20 cellular contexts compared by ENCODE assay signal in the genomic region with DNA sequence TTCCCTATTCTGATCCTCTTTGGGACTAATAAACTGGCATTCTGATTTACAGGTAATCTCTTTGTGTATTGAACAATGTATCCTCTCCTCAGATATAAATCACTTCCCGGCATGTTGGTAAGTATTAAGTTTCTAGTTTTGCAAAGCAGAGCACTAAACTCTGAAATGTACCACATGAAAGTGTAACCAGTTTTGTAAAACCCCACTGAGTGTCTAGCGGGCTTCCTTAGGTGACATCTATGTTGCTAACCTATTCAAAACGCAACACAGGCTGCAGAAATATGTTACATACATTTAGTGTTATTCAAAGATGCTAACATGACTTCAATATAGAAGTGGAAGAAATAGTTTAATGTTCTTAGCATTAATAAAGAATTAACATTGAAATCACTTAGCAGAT.
"Had no signal": no experiment of that assay in that cellular context is flagged by ENCODE, and none has a peak within 500 bp of the region (broad histone marks: within the 10 kb centered on the region; RNA-seq: fewer than 3 reads in every experiment).

No MANE protein-coding gene starts in this region.

- H3K27me3 ChIP-seq: body of pancreas, esophagus squamous epithelium, neutrophil, SJCRH30, tibial nerve, vagina had no signal

- H3K27ac ChIP-seq: body of pancreas, coronary artery, esophagus squamous epithelium, neutrophil, SJCRH30, tibial nerve, vagina had no signal

- H3K4me1 ChIP-seq: body of pancreas, esophagus squamous epithelium, SJCRH30, tibial nerve, vagina had no signal

- ATAC-seq: body of pancreas; left ventricle myocardium superior; mucosa of descending colon; natural killer cell; stimulated activated memory B cell treated with anti-CD40 and anti-IgM and Interleukin-4, amounts not matched to agents 10 μg/mL and 1 μg/mL and 100 μg/mL, for 72 hours had no signal

- H3K27ac Mint-ChIP-seq: activated CD4-positive, alpha-beta memory T cell treated with anti-CD3 and anti-CD28 coated beads, Interleukin-2, amount 10 ng/mL, durations not matched to agents 7 days and 5 days; memory B cell; stimulated activated memory B cell treated with anti-CD40 and anti-IgM and Interleukin-4, amounts not matched to agents 10 μg/mL and 1 μg/mL and 100 μg/mL, for 72 hours had no signal

- H3K27me3 Mint-ChIP-seq: activated CD4-positive, alpha-beta memory T cell treated with anti-CD3 and anti-CD28 coated beads, Interleukin-2, amount 10 ng/mL, durations not matched to agents 7 days and 5 days; memory B cell; stimulated activated memory B cell treated with anti-CD40 and anti-IgM and Interleukin-4, amounts not matched to agents 10 μg/mL and 1 μg/mL and 100 μg/mL, for 72 hours had no signal

- H3K4me3 Mint-ChIP-seq: activated CD4-positive, alpha-beta memory T cell treated with anti-CD3 and anti-CD28 coated beads, Interleukin-2, amount 10 ng/mL, durations not matched to agents 7 days and 5 days; memory B cell; natural killer cell; stimulated activated memory B cell treated with anti-CD40 and anti-IgM and Interleukin-4, amounts not matched to agents 10 μg/mL and 1 μg/mL and 100 μg/mL, for 72 hours had no signal

- H3K4me3 ChIP-seq: body of pancreas, coronary artery, esophagus squamous epithelium, mucosa of descending colon, SJCRH30, tibial nerve, vagina had no signal

- H3K4me1 Mint-ChIP-seq: memory B cell; stimulated activated memory B cell treated with anti-CD40 and anti-IgM and Interleukin-4, amounts not matched to agents 10 μg/mL and 1 μg/mL and 100 μg/mL, for 72 hours had no signal

- H3K9me3 ChIP-seq: body of pancreas, neutrophil, vagina had no signal

- DNase-seq: activated CD4-positive, alpha-beta memory T cell treated with anti-CD3 and anti-CD28 coated beads, Interleukin-2, amount 10 ng/mL, durations not matched to agents 7 days and 5 days; activated CD4-positive, CD25-positive, alpha-beta regulatory T cell; activated gamma-delta T cell; amygdala; body of pancreas; caudate nucleus; esophagus squamous epithelium; kidney glomerular epithelial cell; left ventricle myocardium superior; mucosa of descending colon; natural killer cell; posterior cingulate gyrus; SJCRH30; stimulated activated CD4-positive, alpha-beta T cell treated with anti-CD3 and anti-CD28 coated beads, Interleukin-2, amount 100 ng/mL, for 48 hours had no signal
